Comparison of ENCODE assay signal across 30 cellular contexts in genomic region chr2:34025196-34025595, GRCh38.
"Had no signal": no experiment of that assay in that cellular context is flagged by ENCODE, and none has a peak within 500 bp of the region (broad histone marks: within the 10 kb centered on the region; RNA-seq: fewer than 3 reads in every experiment).

No MANE protein-coding gene starts in this region.

- H3K36me3 Mint-ChIP-seq: activated naive CD4-positive, alpha-beta T cell treated with anti-CD3 and anti-CD28 coated beads, Interleukin-2, amount 50 U/mL, for 24 hours; activated naive CD8-positive, alpha-beta T cell treated with anti-CD3 and anti-CD28 coated beads, Interleukin-2, amount 10 ng/mL, durations not matched to agents 7 days and 5 days had no signal

- DNase-seq: activated CD4-positive, alpha-beta T cell treated with anti-CD3 and anti-CD28 coated beads, Interleukin-2, amount 10 ng/mL, durations not matched to agents 24 days and 14 days; activated CD4-positive, alpha-beta T cell treated with anti-CD3 and anti-CD28 coated beads, Interleukin-2, amount 50 U/mL, for 4 hours; activated CD8-positive, alpha-beta T cell treated with anti-CD3 and anti-CD28 coated beads for 36 hours; activated gamma-delta T cell; activated naive CD4-positive, alpha-beta T cell treated with Interleukin-2 at 50 U/mL for 16 hours; activated naive CD8-positive, alpha-beta T cell treated with anti-CD3 and anti-CD28 coated beads, Interleukin-2, amount 10 ng/mL, durations not matched to agents 7 days and 5 days; activated T-cell treated with anti-CD3 and anti-CD28 coated beads, Interleukin-2, amount 50 U/mL, for 1 hour; amygdala; IMR-90; Karpas-422; MM.1S; MV-4-11; NCI-H1105; NCI-H1417 treated with DMSO at 0.1 percent for 48 hours; NCI-H187 treated with DMSO at 0.1 percent for 48 hours; NCI-H2081; NCI-H226; NCI-H446 treated with DMSO at 0.1 percent for 48 hours; NCI-H524; NCI-H748 treated with DMSO at 0.1 percent for 48 hours; NK-92 treated with Interleukin-12 subunit alpha and Interleukin-12 subunit beta, amount 100 ng/mL, for 24 hours; PC-9; Right ventricle myocardium superior; T-helper 17 cell had no signal

- H3K4me3 ChIP-seq: ascending aorta, cardiac muscle cell, K562, PC-9 had no signal

- H3K4me1 Mint-ChIP-seq: activated CD4-positive, alpha-beta T cell treated with anti-CD3 and anti-CD28 coated beads, Interleukin-2, amount 10 ng/mL, durations not matched to agents 24 days and 14 days; activated naive CD4-positive, alpha-beta T cell treated with anti-CD3 and anti-CD28 coated beads, Interleukin-2, amount 50 U/mL, for 24 hours; activated naive CD8-positive, alpha-beta T cell treated with anti-CD3 and anti-CD28 coated beads, Interleukin-2, amount 10 ng/mL, durations not matched to agents 7 days and 5 days; central memory CD8-positive, alpha-beta T cell; T-helper 17 cell had no signal

- H3K4me3 Mint-ChIP-seq: activated CD4-positive, alpha-beta T cell treated with anti-CD3 and anti-CD28 coated beads, Interleukin-2, amount 10 ng/mL, durations not matched to agents 24 days and 14 days; activated CD8-positive, alpha-beta T cell treated with anti-CD3 and anti-CD28 coated beads for 36 hours; activated naive CD4-positive, alpha-beta T cell treated with anti-CD3 and anti-CD28 coated beads, Interleukin-2, amount 50 U/mL, for 24 hours; activated naive CD8-positive, alpha-beta T cell treated with anti-CD3 and anti-CD28 coated beads, Interleukin-2, amount 10 ng/mL, durations not matched to agents 7 days and 5 days; central memory CD8-positive, alpha-beta T cell; T-helper 17 cell had no signal

- H3K27me3 Mint-ChIP-seq: activated CD4-positive, alpha-beta T cell treated with anti-CD3 and anti-CD28 coated beads, Interleukin-2, amount 10 ng/mL, durations not matched to agents 24 days and 14 days; activated CD8-positive, alpha-beta T cell treated with anti-CD3 and anti-CD28 coated beads for 36 hours; activated naive CD4-positive, alpha-beta T cell treated with anti-CD3 and anti-CD28 coated beads, Interleukin-2, amount 50 U/mL, for 24 hours; activated naive CD8-positive, alpha-beta T cell treated with anti-CD3 and anti-CD28 coated beads, Interleukin-2, amount 10 ng/mL, durations not matched to agents 7 days and 5 days; central memory CD8-positive, alpha-beta T cell; T-helper 17 cell had no signal

- H3K4me2 ChIP-seq: PC-9 had no signal

- H3K36me3 ChIP-seq: ascending aorta, cardiac muscle cell had no signal

- H3K4me1 ChIP-seq: ascending aorta had no signal

- H3K9me3 ChIP-seq: ascending aorta had no signal

- H3K27ac ChIP-seq: ascending aorta, cardiac muscle cell, PC-9 had no signal

- H3K27me3 ChIP-seq: ascending aorta, cardiac muscle cell had no signal

- H3K9me3 Mint-ChIP-seq: activated CD4-positive, alpha-beta T cell treated with anti-CD3 and anti-CD28 coated beads, Interleukin-2, amount 10 ng/mL, durations not matched to agents 24 days and 14 days; activated CD8-positive, alpha-beta T cell treated with anti-CD3 and anti-CD28 coated beads for 36 hours; activated naive CD8-positive, alpha-beta T cell treated with anti-CD3 and anti-CD28 coated beads, Interleukin-2, amount 10 ng/mL, durations not matched to agents 7 days and 5 days; activated T-helper 2 cell treated with anti-CD3 and anti-CD28 coated beads, Interferon-gamma antibody, Interleukin-2, Interleukin-4, amounts not matched to agents 10 μg/mL and 5 μg/mL and 100 μg/mL, durations not matched to agents 14 hours and 24 hours and 36 hours; central memory CD8-positive, alpha-beta T cell had no signal

- H3K27ac Mint-ChIP-seq: activated CD4-positive, alpha-beta T cell treated with anti-CD3 and anti-CD28 coated beads, Interleukin-2, amount 10 ng/mL, durations not matched to agents 24 days and 14 days; activated CD8-positive, alpha-beta T cell treated with anti-CD3 and anti-CD28 coated beads for 36 hours; activated naive CD4-positive, alpha-beta T cell treated with anti-CD3 and anti-CD28 coated beads, Interleukin-2, amount 50 U/mL, for 24 hours; activated naive CD8-positive, alpha-beta T cell treated with anti-CD3 and anti-CD28 coated beads, Interleukin-2, amount 10 ng/mL, durations not matched to agents 7 days and 5 days; activated T-helper 2 cell treated with anti-CD3 and anti-CD28 coated beads, Interferon-gamma antibody, Interleukin-2, Interleukin-4, amounts not matched to agents 10 μg/mL and 5 μg/mL and 100 μg/mL, durations not matched to agents 14 hours and 24 hours and 36 hours; T-helper 17 cell had no signal

- H2AFZ ChIP-seq: PC-9 had no signal
